Comparison of ENCODE assay signal across 33 cellular contexts in the genomic region with DNA sequence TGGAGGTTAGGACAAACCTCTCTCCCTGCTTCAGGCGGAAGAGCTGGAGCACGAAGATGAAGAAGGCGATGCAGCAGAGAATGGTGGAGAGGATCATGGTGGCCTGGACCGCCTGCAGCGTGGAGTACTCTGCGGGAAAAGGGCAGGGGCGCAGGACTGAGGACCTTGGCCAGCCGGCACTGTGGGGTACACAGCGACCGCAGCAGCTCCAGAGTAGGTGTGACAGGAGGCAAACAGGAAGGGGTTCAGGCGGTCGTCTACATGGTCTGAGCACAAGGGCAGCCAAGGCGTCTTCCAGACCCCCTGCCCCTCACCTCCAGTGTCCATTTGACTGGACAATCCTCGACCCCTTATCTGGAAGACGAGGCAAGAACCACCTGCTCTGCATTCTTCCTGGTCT. TPM values are rescaled to one million over a fixed set of nuclear protein-coding genes. Genes with fewer than 3 reads are reported as not detected.
"Had no signal": no experiment of that assay in that cellular context is flagged by ENCODE, and none has a peak within 500 bp of the region (broad histone marks: within the 10 kb centered on the region; RNA-seq: fewer than 3 reads in every experiment).

No MANE protein-coding gene starts in this region.

- H3K9me3 Mint-ChIP-seq: activated B cell treated with CpG ODN at 0.5 μM for 24 hours; activated CD8-positive, alpha-beta T cell treated with anti-CD3 and anti-CD28 coated beads for 36 hours; activated T-cell treated with anti-CD3 and anti-CD28 coated beads, Interleukin-2, amount 50 U/mL, for 4 hours; activated T-helper 17 cell treated with anti-CD3 and anti-CD28 coated beads, Interleukin-2, amount 50 U/mL, for 72 hours; effector memory CD8-positive, alpha-beta T cell; T-helper 2 cell treated with Interferon-gamma antibody and Interleukin-4, amounts not matched to agents 5 μg/mL and 100 μg/mL, for 36 hours had no signal

- FAIRE-seq: astrocyte, bronchial epithelial cell, colon, frontal cortex had no signal

- H3K4me1 Mint-ChIP-seq: activated B cell treated with CpG ODN at 0.5 μM for 24 hours, T-helper 17 cell had no signal

- H3K27ac Mint-ChIP-seq: activated B cell treated with CpG ODN at 0.5 μM for 24 hours; activated CD8-positive, alpha-beta T cell treated with anti-CD3 and anti-CD28 coated beads for 36 hours; activated naive CD8-positive, alpha-beta T cell; activated T-helper 17 cell treated with anti-CD3 and anti-CD28 coated beads, Interleukin-2, amount 50 U/mL, for 72 hours; effector memory CD8-positive, alpha-beta T cell; T-helper 17 cell; T-helper 2 cell treated with Interferon-gamma antibody and Interleukin-4, amounts not matched to agents 5 μg/mL and 100 μg/mL, for 36 hours had no signal

- ATAC-seq: activated CD4-positive, CD25-positive, alpha-beta regulatory T cell treated with anti-CD3 and anti-CD28 coated beads, Interleukin-2, amount 50 U/mL, for 24 hours; activated CD8-positive, alpha-beta T cell treated with anti-CD3 and anti-CD28 coated beads for 36 hours; activated T-cell treated with anti-CD3 and anti-CD28 coated beads, Interleukin-2, amount 50 U/mL, for 4 hours; activated T-helper 17 cell treated with anti-CD3 and anti-CD28 coated beads, Interleukin-2, amount 50 U/mL, for 72 hours; effector memory CD8-positive, alpha-beta T cell; T-helper 17 cell had no signal

- H3K36me3 ChIP-seq: brain microvascular endothelial cell had no signal

- H3K27me3 ChIP-seq: brain microvascular endothelial cell had no signal

- H3K27me3 Mint-ChIP-seq: activated CD8-positive, alpha-beta T cell treated with anti-CD3 and anti-CD28 coated beads for 36 hours had no signal

- DNase-seq: activated B cell treated with CpG ODN at 0.5 μM for 24 hours; activated CD4-positive, alpha-beta T cell treated with anti-CD3 and anti-CD28 coated beads for 48 hours; activated CD4-positive, alpha-beta T cell treated with anti-CD3 and anti-CD28 coated beads, Interleukin-2, amount 50 U/mL, for 1 hour; activated CD4-positive, alpha-beta T cell treated with anti-CD3 and anti-CD28 coated beads, Interleukin-2, amount 50 U/mL, for 48 hours; activated CD8-positive, alpha-beta memory T cell treated with anti-CD3 and anti-CD28 coated beads for 24 hours; activated CD8-positive, alpha-beta T cell treated with anti-CD3 and anti-CD28 coated beads for 36 hours; activated effector memory CD4-positive, alpha-beta T cell treated with Interleukin-2 at 50 U/mL for 16 hours; activated gamma-delta T cell treated with Interleukin-2 at 50 U/mL for 16 hours; activated naive CD4-positive, alpha-beta T cell treated with anti-CD3 and anti-CD28 coated beads, Interleukin-2, amount 50 U/mL, for 16 hours; activated naive CD4-positive, alpha-beta T cell treated with Interleukin-2 at 50 U/mL for 16 hours; activated T-cell treated with anti-CD3 and anti-CD28 coated beads, Interleukin-2, amount 50 U/mL, for 4 hours; amniotic stem cell; anterior cingulate cortex; brain microvascular endothelial cell; cortex of kidney; dermis blood vessel endothelial cell; effector CD4-positive, alpha-beta T cell; effector memory CD8-positive, alpha-beta T cell; erythroblast; foreskin fibroblast; head of caudate nucleus; T-helper 1 cell; T-helper 17 cell; T1000; WERI-Rb-1 had no signal

- H3K27ac ChIP-seq: brain microvascular endothelial cell, WERI-Rb-1 had no signal

- H3K36me3 Mint-ChIP-seq: activated naive CD8-positive, alpha-beta T cell had no signal

- H3K4me3 Mint-ChIP-seq: activated B cell treated with CpG ODN at 0.5 μM for 24 hours; activated CD8-positive, alpha-beta T cell treated with anti-CD3 and anti-CD28 coated beads for 36 hours; activated naive CD8-positive, alpha-beta T cell; activated T-cell treated with anti-CD3 and anti-CD28 coated beads, Interleukin-2, amount 50 U/mL, for 4 hours; activated T-helper 17 cell treated with anti-CD3 and anti-CD28 coated beads, Interleukin-2, amount 50 U/mL, for 72 hours; effector memory CD8-positive, alpha-beta T cell; T-helper 17 cell; T-helper 2 cell treated with Interferon-gamma antibody and Interleukin-4, amounts not matched to agents 5 μg/mL and 100 μg/mL, for 36 hours had no signal

RNA-seq across cellular contexts. Expression of gene EMP2, which starts 42.5 kb away (rescaled TPM):
- total RNA-seq: activated B cell treated with CpG ODN at 0.5 μM for 24 hours; activated CD8-positive, alpha-beta T cell treated with anti-CD3 and anti-CD28 coated beads for 36 hours; T-helper 17 cell had no signal
